1 cellular context compared by ENCODE assay signal in genomic region chr22:35540600-35541253, GRCh38.
A peak's percentile ranks its signal among the peaks of the same experiment; 100 is the strongest.
TF ChIP-seq lines count a peak whose summit lies in the region.

A gene with protein sequence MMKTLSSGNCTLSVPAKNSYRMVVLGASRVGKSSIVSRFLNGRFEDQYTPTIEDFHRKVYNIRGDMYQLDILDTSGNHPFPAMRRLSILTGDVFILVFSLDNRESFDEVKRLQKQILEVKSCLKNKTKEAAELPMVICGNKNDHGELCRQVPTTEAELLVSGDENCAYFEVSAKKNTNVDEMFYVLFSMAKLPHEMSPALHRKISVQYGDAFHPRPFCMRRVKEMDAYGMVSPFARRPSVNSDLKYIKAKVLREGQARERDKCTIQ (plus strand): TSS chr22:35540831. CDS start chr22:35546810, 5,979 bp downstream.

TF ChIP-seq in H1, 55 proteins besides CTCF, POLR2A, EP300 and RAD21 (continued from another document):
- no peak for TF ChIP-seq MAFK (IDR thresholded peaks at IDR 0.05; ENCODE audit: low read depth, low read length)
- TF ChIP-seq SP2 (IDR thresholded peaks at IDR 0.05; ENCODE audit: low read length) = no peak
- no peak for TF ChIP-seq YY1 (IDR thresholded peaks at IDR 0.05; ENCODE audit: low read depth, low read length)
- no peak for TF ChIP-seq SP1 (IDR thresholded peaks at IDR 0.05; ENCODE audit: low read depth, low read length)
- TF ChIP-seq HDAC2 (IDR thresholded peaks at IDR 0.05; ENCODE audit: borderline replicate concordance in 1 of 2, low read depth in 2 of 2, low read length in 2 of 2) = 0 out of 4 replicates have a peak, but pooled peaks of 1 of the 2 experiments have one; percentile 17
- TF ChIP-seq CTBP2 (IDR thresholded peaks at IDR 0.05; ENCODE audit: borderline replicate concordance, insufficient read depth, insufficient read length, low read length) = no peak
- TF ChIP-seq JUND (IDR thresholded peaks at IDR 0.05; ENCODE audit: low read length) = no peak
- TF ChIP-seq SP4 (IDR thresholded peaks at IDR 0.05; ENCODE audit: low read length) = no peak
- TF ChIP-seq CREB1 (IDR thresholded peaks at IDR 0.05) = 0 out of 2 replicates have a peak, but pooled peaks have one; percentile 8
